In the genomic region with DNA sequence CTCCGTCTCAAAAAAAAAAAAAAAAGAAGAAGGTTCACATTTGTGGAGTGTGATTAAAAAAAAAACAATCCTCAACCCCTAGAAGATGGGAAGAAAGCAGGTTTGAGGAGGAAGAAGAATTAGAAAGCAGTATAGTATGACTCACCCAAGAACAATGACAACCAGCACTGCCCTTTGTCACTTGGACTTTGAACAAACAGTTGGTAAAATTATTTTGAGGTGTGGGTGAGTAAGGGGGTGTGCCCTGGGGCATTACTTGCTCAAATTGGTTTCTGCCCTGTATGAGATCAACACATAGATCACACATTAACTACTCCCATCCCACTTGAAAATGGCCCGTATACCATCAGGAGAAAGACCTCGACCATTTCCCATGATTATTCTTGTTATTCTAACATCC, we compare ENCODE assay signal across 14 cellular contexts. TPM values are rescaled to one million over a fixed set of nuclear protein-coding genes. Genes with fewer than 3 reads are reported as not detected.
DNase-seq lines count a peak whose midpoint lies in the region; FAIRE-seq and TF ChIP-seq lines count a peak whose summit lies in the region.
"Had no signal": no experiment of that assay in that cellular context is flagged by ENCODE, and none has a peak within 500 bp of the region (broad histone marks: within the 10 kb centered on the region; RNA-seq: fewer than 3 reads in every experiment).

No MANE protein-coding gene starts in this region.

- no peaks in the 10 kb centered on the region for H3K79me2 ChIP-seq in ACC112 (ENCODE audit: control insufficient read depth, insufficient read depth, low read length, unreplicated experiment)
- H3K79me2 ChIP-seq in astrocyte (ENCODE audit: insufficient read depth, low read length): no peaks in the 10 kb centered on the region

- CTCF ChIA-PET in activated naive CD4-positive, alpha-beta T cell treated with anti-CD3 and anti-CD28 coated beads for 36 hours (lab: Charles Lee): no interaction called here

- H4K20me1 ChIP-seq in astrocyte (ENCODE audit: insufficient read depth, low read length): no peaks in the 10 kb centered on the region

- peak overlapping the region; percentile 73 for H3K27ac Mint-ChIP-seq in astrocyte (ENCODE audit: unreplicated experiment)
- no peak overlapping the region for H3K27ac Mint-ChIP-seq in activated naive CD4-positive, alpha-beta T cell treated with anti-CD3 and anti-CD28 coated beads for 36 hours

- peak overlapping the region; percentile 10 for H3K4me2 ChIP-seq in astrocyte (ENCODE audit: low read length)

- no peaks in the 10 kb centered on the region for H3K36me3 ChIP-seq in ACC112 (ENCODE audit: insufficient read depth, low read length)
- no peaks in the 10 kb centered on the region for H3K36me3 ChIP-seq in astrocyte (ENCODE audit: insufficient read depth, low read length)
- H3K36me3 ChIP-seq: upper lobe of right lung had no signal

- peak; percentile 33 for FAIRE-seq in HTR-8/SVneo (lab: Jason Lieb, UNC)
- no peak for FAIRE-seq in astrocyte (lab: Jason Lieb, UNC)
- FAIRE-seq: TTC549 had no signal

- H3K4me3 Mint-ChIP-seq in astrocyte (ENCODE audit: unreplicated experiment): no peak overlapping the region
- no peak overlapping the region for H3K4me3 Mint-ChIP-seq in activated naive CD4-positive, alpha-beta T cell treated with anti-CD3 and anti-CD28 coated beads for 36 hours

- H3K9me3 ChIP-seq in astrocyte (ENCODE audit: insufficient read depth, low read depth, low read length): no peaks in the 10 kb centered on the region
- H3K9me3 ChIP-seq: upper lobe of right lung had no signal

- H3K27ac ChIP-seq in ACC112 (ENCODE audit: low read depth, low read length): peak overlapping the region; percentile 17; the same call in 1 of the 2 replicates
- H3K27ac ChIP-seq in astrocyte (ENCODE audit: low read depth, low read length): peak overlapping the region; percentile 6
- H3K27ac ChIP-seq: upper lobe of right lung had no signal

- peaks cover 46% of the 10 kb centered on the region for H3K4me1 Mint-ChIP-seq in astrocyte (ENCODE audit: low read depth, unreplicated experiment)
- H3K4me1 Mint-ChIP-seq in activated naive CD4-positive, alpha-beta T cell treated with anti-CD3 and anti-CD28 coated beads for 36 hours (ENCODE audit: low read depth): peaks cover 9% of the 10 kb centered on the region

- DNase-seq in HTR-8/SVneo (ENCODE audit: insufficient read length, low spot score) (peak; percentile 41), astrocyte (ENCODE audit: low read depth) (peak; percentile 61), kidney glomerular epithelial cell (lab: John Stamatoyannopoulos, UW) (peak; percentile 85), COLO829 (ENCODE audit: low spot score) (no peak), SHP77 (lab: John Stamatoyannopoulos, UW) (no peak)
- DNase-seq in activated CD4-positive, alpha-beta T cell treated with anti-CD3 and anti-CD28 coated beads for 48 hours: no peak
- no peak for DNase-seq in activated naive CD4-positive, alpha-beta T cell treated with anti-CD3 and anti-CD28 coated beads for 36 hours
- DNase-seq: GDM1, KBM-7, NCI-H1930, upper lobe of right lung had no signal

- no peak for TF ChIP-seq CTCF in astrocyte (IDR thresholded peaks at IDR 0.05; ENCODE audit: insufficient read depth, low read depth, low read length)

- H3K27me3 Mint-ChIP-seq in astrocyte (ENCODE audit: low read depth, unreplicated experiment): no peaks in the 10 kb centered on the region
- H3K27me3 Mint-ChIP-seq in activated naive CD4-positive, alpha-beta T cell treated with anti-CD3 and anti-CD28 coated beads for 36 hours (ENCODE audit: low read depth): no peaks in the 10 kb centered on the region

- H3K9me3 Mint-ChIP-seq in astrocyte (ENCODE audit: unreplicated experiment): no peaks in the 10 kb centered on the region
- no peaks in the 10 kb centered on the region for H3K9me3 Mint-ChIP-seq in activated naive CD4-positive, alpha-beta T cell treated with anti-CD3 and anti-CD28 coated beads for 36 hours

- H3K4me1 ChIP-seq in ACC112 (ENCODE audit: control insufficient read depth, insufficient read depth, low read length, unreplicated experiment) (peaks cover 41% of the 10 kb centered on the region), astrocyte (ENCODE audit: insufficient read depth, low read length) (peaks cover 27% of the 10 kb centered on the region)

- H3K36me3 Mint-ChIP-seq in astrocyte (ENCODE audit: low read depth, unreplicated experiment): no peaks in the 10 kb centered on the region
- no peaks in the 10 kb centered on the region for H3K36me3 Mint-ChIP-seq in activated naive CD4-positive, alpha-beta T cell treated with anti-CD3 and anti-CD28 coated beads for 36 hours (ENCODE audit: low read depth)

- H2AFZ ChIP-seq in ACC112 (ENCODE audit: low read length, unreplicated experiment) (no peak overlapping the region), astrocyte (ENCODE audit: low read depth, low read length) (no peak overlapping the region)

- intact Hi-C loops in activated naive CD4-positive, alpha-beta T cell treated with anti-CD3 and anti-CD28 coated beads for 36 hours (cut with micrococcal nuclease): no loop called here

- H3K27me3 ChIP-seq in ACC112 (ENCODE audit: insufficient read depth, low read length): no peaks in the 10 kb centered on the region
- H3K27me3 ChIP-seq in astrocyte (ENCODE audit: insufficient read depth, low read length): no peaks in the 10 kb centered on the region
- H3K27me3 ChIP-seq: upper lobe of right lung had no signal

- no peak overlapping the region for H3K9ac ChIP-seq in astrocyte (ENCODE audit: low read length)

- H3K4me3 ChIP-seq in ACC112 (ENCODE audit: low read depth, low read length): no peak overlapping the region
- no peak overlapping the region for H3K4me3 ChIP-seq in astrocyte (ENCODE audit: insufficient read depth, low read depth, low read length)
- H3K4me3 ChIP-seq: upper lobe of right lung had no signal

RNA-seq across cellular contexts. Expression of a gene that starts 33.3 kb away (rescaled TPM):
- total RNA-seq in astrocyte: 140 and 164 TPM in 2 replicates
- total RNA-seq in activated naive CD4-positive, alpha-beta T cell treated with anti-CD3 and anti-CD28 coated beads for 36 hours: 1 to 10 TPM; 2.9 to 3.0 TPM
- total RNA-seq: OCI-LY7 had no signal

Comparison
In these comparisons a context has a peak if more than half of its experiments do, and no peak if none do; other contexts are left out.
1. DNase-seq: peak in HTR-8/SVneo (single experiment), astrocyte (single experiment) and kidney glomerular epithelial cell (single experiment); none in COLO829 (single experiment), activated CD4-positive, alpha-beta T cell treated with anti-CD3 and anti-CD28 coated beads for 48 hours (single experiment), SHP77 (0 of 2) and activated naive CD4-positive, alpha-beta T cell treated with anti-CD3 and anti-CD28 coated beads for 36 hours (single experiment).
2. RNA of a gene that starts 33.3 kb away (total RNA-seq): 140 to 164 TPM in astrocyte; 2.9 to 3.0 TPM in activated naive CD4-positive, alpha-beta T cell treated with anti-CD3 and anti-CD28 coated beads for 36 hours; every median in the first group is over 10 times any median in the second.